ENCODE assay signal across 1 cellular context in genomic region chr16:11914210-11914758, GRCh38.
TF ChIP-seq lines count a peak whose summit lies in the region.

No MANE protein-coding gene starts in this region.

TF ChIP-seq in H1, 55 proteins besides CTCF, POLR2A, EP300 and RAD21:
- TF ChIP-seq BACH1 (IDR thresholded peaks at IDR 0.05; ENCODE audit: low read length) (no peak), NANOG (IDR thresholded peaks at IDR 0.05; ENCODE audit: insufficient read depth, low read depth, low read length, poor library complexity, severe bottlenecking) (no peak), BCL11A (IDR thresholded peaks at IDR 0.05; ENCODE audit: low read depth in 2 of 2, low read length in 2 of 2) (no peak), ATF2 (IDR thresholded peaks at IDR 0.05; ENCODE audit: low read length) (no peak), HDAC2 (IDR thresholded peaks at IDR 0.05; ENCODE audit: borderline replicate concordance in 1 of 2, low read depth in 2 of 2, low read length in 2 of 2) (no peak), SIN3A (conservative IDR thresholded peaks at IDR 0.05 in 1 of 2, IDR thresholded peaks at IDR 0.05 in 1 of 2; ENCODE audit: low read depth in 1 of 2, low read length in 2 of 2) (no peak), ATF3 (IDR thresholded peaks at IDR 0.05; ENCODE audit: insufficient read depth, low read depth, low read length) (no peak), YY1 (IDR thresholded peaks at IDR 0.05; ENCODE audit: low read depth, low read length) (no peak), TAF1 (IDR thresholded peaks at IDR 0.05; ENCODE audit: low read depth, low read length) (no peak), GTF2F1 (IDR thresholded peaks at IDR 0.05; ENCODE audit: borderline replicate concordance, low read depth, low read length) (no peak), JUND (IDR thresholded peaks at IDR 0.05; ENCODE audit: low read length) (no peak), POLR2AphosphoS5 (IDR thresholded peaks at IDR 0.05; ENCODE audit: low read depth, low read length) (no peak), CBX5 (IDR thresholded peaks at IDR 0.05; ENCODE audit: low read depth, low read length) (no peak), JUN (IDR thresholded peaks at IDR 0.05; ENCODE audit: low read depth, low read length) (no peak), POU5F1 (IDR thresholded peaks at IDR 0.05; ENCODE audit: low read depth, low read length) (no peak), KDM4A (IDR thresholded peaks at IDR 0.05; ENCODE audit: low read depth, low read length, severe bottlenecking) (no peak), BRCA1 (IDR thresholded peaks at IDR 0.05; ENCODE audit: low read depth, low read length) (no peak)
